ENCODE assay signal across 24 cellular contexts in genomic region chr14:92940543-92940942, GRCh38. TPM values are rescaled to one million over a fixed set of nuclear protein-coding genes. Genes with fewer than 3 reads are reported as not detected.
"Had no signal": no experiment of that assay in that cellular context is flagged by ENCODE, and none has a peak within 500 bp of the region (broad histone marks: within the 10 kb centered on the region; RNA-seq: fewer than 3 reads in every experiment).

No MANE protein-coding gene starts in this region.

- DNase-seq: IMR-90; Kasumi-1; MM.1S; NCI-H1092 treated with DMSO at 0.1 percent for 48 hours; NCI-H1436; NCI-H187; NCI-H2029; NCI-H2081 treated with DMSO at 0.1 percent for 48 hours; NCI-H2227 treated with DMSO at 0.1 percent for 48 hours; NCI-H524; NCI-H526 treated with DMSO at 0.1 percent for 48 hours; NCI-H748 treated with DMSO at 0.1 percent for 48 hours; NK-92 treated with Interleukin-12 subunit alpha and Interleukin-12 subunit beta, amount 100 ng/mL, for 24 hours; PC-3; SHP77 treated with DMSO at 0.1 percent for 48 hours; SJCRH30; T-helper 1 cell had no signal

- H3K27ac ChIP-seq: KMS-11, SJCRH30 had no signal

- H3K9me3 ChIP-seq: SJCRH30 had no signal

- H3K4me2 ChIP-seq: KMS-11 had no signal

- H3K9ac ChIP-seq: KMS-11 had no signal

- H3K27me3 ChIP-seq: SJCRH30 had no signal

- ATAC-seq: K562, Panc1, PC-3, Right ventricle myocardium inferior, SK-N-SH treated with all-trans-retinoic acid at 6 μM for 48 hours had no signal

- H3K4me3 ChIP-seq: K562, SJCRH30 had no signal

- FAIRE-seq: K562 had no signal

RNA-seq across cellular contexts. Expression of gene CHGA, which starts 17.6 kb away (rescaled TPM):
- total RNA-seq: HT-29, IMR-90, K562, M059J, PC-3, Right ventricle myocardium inferior, SJCRH30 had no signal
- polyA plus RNA-seq: IMR-90, K562 had no signal
